ENCODE assay signal across 22 cellular contexts in genomic region chr1:14578156-14578555, GRCh38. TPM values are rescaled to one million over a fixed set of nuclear protein-coding genes. Genes with fewer than 3 reads are reported as not detected.
A peak's percentile ranks its signal among the peaks of the same experiment; 100 is the strongest.
DNase-seq lines count a peak whose midpoint lies in the region; ATAC-seq, FAIRE-seq and TF ChIP-seq lines count a peak whose summit lies in the region.
"Had no signal": no experiment of that assay in that cellular context is flagged by ENCODE, and none has a peak within 500 bp of the region (broad histone marks: within the 10 kb centered on the region; RNA-seq: fewer than 3 reads in every experiment).

No MANE protein-coding gene starts in this region.

- H3K4me3 ChIP-seq in IMR-90 (ENCODE audit: insufficient read depth, low read depth, low read length) (no peak overlapping the region), bronchial epithelial cell (ENCODE audit: low read depth, low read length) (no peak overlapping the region), left lung (no peak overlapping the region)
- H3K4me3 ChIP-seq: BLaER1 treated with 17β-estradiol and CSF1 and Interleukin-3, amounts not matched to agents 10 nM and 100 nM; K562 had no signal

- no peak overlapping the region for H3K14ac ChIP-seq in IMR-90 (replicated peaks; ENCODE audit: low read depth, low read length)

- H3K4me2 ChIP-seq in IMR-90 (ENCODE audit: low read depth, low read length) = no peak overlapping the region
- H3K4me2 ChIP-seq: BLaER1 treated with 17β-estradiol and CSF1 and Interleukin-3, amounts not matched to agents 10 nM and 100 nM had no signal

- no peak overlapping the region for H3K27ac ChIP-seq in IMR-90 (ENCODE audit: insufficient read depth, low read length)
- H3K27ac ChIP-seq in left lung = no peak overlapping the region
- H3K27ac ChIP-seq: BLaER1 treated with 17β-estradiol and CSF1 and Interleukin-3, amounts not matched to agents 10 nM and 100 nM had no signal

- no CpG with 5 or more reads among the region's 3 CpGs for WGBS in IMR-90 (ENCODE audit: extremely low coverage in 2 of 2, insufficient read length in 1 of 2), 2 experiments

- no peak overlapping the region for H4K8ac ChIP-seq in IMR-90 (ENCODE audit: low read depth in 2 of 2, low read length in 2 of 2)

- TF ChIP-seq POLR2A in IMR-90 (IDR thresholded peaks at IDR 0.05; ENCODE audit: low read depth, low read length) = no peak

- H3K36me3 ChIP-seq in IMR-90 (ENCODE audit: control insufficient read depth, insufficient read depth, low read length) = no peaks in the 10 kb centered on the region
- H3K36me3 ChIP-seq in bronchial epithelial cell (ENCODE audit: control insufficient read depth, insufficient read depth, low read length) = no peaks in the 10 kb centered on the region
- H3K36me3 ChIP-seq in left lung = no peaks in the 10 kb centered on the region
- H3K36me3 ChIP-seq: BLaER1 treated with 17β-estradiol and CSF1 and Interleukin-3, amounts not matched to agents 10 nM and 100 nM had no signal

- ATAC-seq in IMR-90 (ENCODE audit: low read depth) = peak; percentile 82
- ATAC-seq in left lung = peak; percentile 79
- no peak for ATAC-seq in HG03439 (IDR thresholded peaks at IDR 0.05; ENCODE audit: unreplicated experiment)
- ATAC-seq in HG03460 (IDR thresholded peaks at IDR 0.05; ENCODE audit: unreplicated experiment) = no peak
- ATAC-seq in left colon = no peak
- ATAC-seq: CD8-positive, alpha-beta T cell; K562 had no signal

- no peaks in the 10 kb centered on the region; the same call in 1 of the 2 replicates for H3K4me1 ChIP-seq in IMR-90 (ENCODE audit: control insufficient read depth, insufficient read depth, low read length)
- no peaks in the 10 kb centered on the region for H3K4me1 ChIP-seq in left lung

- H4K91ac ChIP-seq in IMR-90 (ENCODE audit: insufficient read depth, low read depth, low read length) = no peak overlapping the region

- H2AK9ac ChIP-seq in IMR-90 (replicated peaks; ENCODE audit: low read depth, low read length, poor library complexity) = no peak overlapping the region

- H3K9me3 ChIP-seq in IMR-90 (ENCODE audit: control insufficient read depth, insufficient read depth, low read length) (peaks cover 8% of the 10 kb centered on the region), left lung (no peaks in the 10 kb centered on the region)

- intact Hi-C loops in IMR-90 (cut with micrococcal nuclease) (loop anchor here (10.0 kb wide), 1 partner anchor 467 kb away; no protein-coding TSS in a partner anchor), left lung (cut with DNase I) (no loop called here), head of caudate nucleus (cut with DNase I) (loop anchor here (10.0 kb wide), 1 partner anchor 463 kb away; no protein-coding TSS in a partner anchor), left colon (cut with DNase I, micrococcal nuclease) (no loop called here)

- no peak for FAIRE-seq in bronchial epithelial cell (lab: Jason Lieb, UNC)
- FAIRE-seq: GM12892, GM18507, K562 had no signal

- TF ChIP-seq RAD21 in IMR-90 (IDR thresholded peaks at IDR 0.05; ENCODE audit: low read length) = no peak

- no peaks in the 10 kb centered on the region for H3K9me1 ChIP-seq in IMR-90 (ENCODE audit: insufficient read depth, low read length)

- dilution Hi-C loops in IMR-90 (cut with HindIII; ENCODE audit: low sequenced_read_pairs, unreplicated experiment) = no loop called here

- TF ChIP-seq CTCF in IMR-90 (conservative IDR thresholded peaks at IDR 0.05; ENCODE audit: low read depth, low read length) (no peak), bronchial epithelial cell (IDR thresholded peaks at IDR 0.05; ENCODE audit: insufficient read depth, low read length, severe bottlenecking) (no peak), left lung (IDR thresholded peaks at IDR 0.05) (no peak)

- H2AK5ac ChIP-seq in IMR-90 (ENCODE audit: low read depth, low read length) = no peak overlapping the region

- H2BK15ac ChIP-seq in IMR-90 (ENCODE audit: low read depth, low read length) = no peak overlapping the region

- no peak overlapping the region for H4K5ac ChIP-seq in IMR-90 (ENCODE audit: low read depth, low read length)

- H2BK120ac ChIP-seq in IMR-90 (ENCODE audit: low read depth, low read length) = no peak overlapping the region

- DNase-seq in AG08395 (ENCODE audit: low spot score) (peak; percentile 50), IMR-90 (peak; percentile 25), bronchial epithelial cell (ENCODE audit: low read depth) (peak; percentile 7), left lung (no peak), head of caudate nucleus (no peak), left colon (no peak)
- DNase-seq: 8988T; CD8-positive, alpha-beta T cell; DMS53; H7; HFFc6; NCI-H1694 treated with DMSO at 0.1 percent for 48 hours; NCI-H510A; NCI-H748 treated with DMSO at 0.1 percent for 48 hours; OCI-M1; RPMI8226 had no signal

- no peaks in the 10 kb centered on the region for H4K20me1 ChIP-seq in IMR-90 (ENCODE audit: insufficient read depth, low read length)
- H4K20me1 ChIP-seq: BLaER1 treated with 17β-estradiol and CSF1 and Interleukin-3, amounts not matched to agents 10 nM and 100 nM had no signal

- in situ Hi-C loops in IMR-90 (cut with MboI; ENCODE audit: low sequenced_read_pairs) = no loop called here

- no peaks in the 10 kb centered on the region; the same call in 1 of the 2 replicates for H3K27me3 ChIP-seq in IMR-90 (ENCODE audit: control insufficient read depth, insufficient read depth, low read length)
- no peaks in the 10 kb centered on the region for H3K27me3 ChIP-seq in bronchial epithelial cell (ENCODE audit: control insufficient read depth, insufficient read depth, low read length)
- no peaks in the 10 kb centered on the region for H3K27me3 ChIP-seq in left lung
- H3K27me3 ChIP-seq: BLaER1 treated with 17β-estradiol and CSF1 and Interleukin-3, amounts not matched to agents 10 nM and 100 nM had no signal

- no peak overlapping the region for H3K9ac ChIP-seq in IMR-90 (ENCODE audit: low read depth, low read length)
- H3K9ac ChIP-seq: BLaER1 treated with 17β-estradiol and CSF1 and Interleukin-3, amounts not matched to agents 10 nM and 100 nM had no signal

- H3K79me1 ChIP-seq in IMR-90 (ENCODE audit: low read depth in 1 of 2, low read length in 2 of 2) = no peaks in the 10 kb centered on the region

- H3K56ac ChIP-seq in IMR-90 (ENCODE audit: extremely low read depth, insufficient read depth, low read length) = no peak overlapping the region

- H3K18ac ChIP-seq in IMR-90 (ENCODE audit: low read depth, low read length) = no peak overlapping the region

- POLR2A ChIA-PET in IMR-90 (lab: Charles Lee; ENCODE audit: unreplicated experiment) = no interaction called here

- no peak overlapping the region for H2BK5ac ChIP-seq in IMR-90 (ENCODE audit: low read depth, low read length, poor library complexity, severe bottlenecking)

- no TSS peak for BruUV-seq in IMR-90 (replicated peaks; lab: Mats Ljungman, UMichigan)

- CTCF ChIA-PET in IMR-90 (lab: Yijun Ruan, JAX) = no interaction called here

- no peak overlapping the region for H3K23ac ChIP-seq in IMR-90 (ENCODE audit: low read depth, low read length)

- H2BK20ac ChIP-seq in IMR-90 (ENCODE audit: low read depth, low read length) = no peak overlapping the region

- H3K4ac ChIP-seq in IMR-90 (ENCODE audit: low read depth, low read length) = no peak overlapping the region

- no peak overlapping the region for H2AFZ ChIP-seq in IMR-90 (replicated peaks; ENCODE audit: low read length, poor library complexity)

TF ChIP-seq in IMR-90, 13 proteins besides CTCF, POLR2A, EP300 and RAD21:
- TF ChIP-seq MXI1 (IDR thresholded peaks at IDR 0.05; ENCODE audit: borderline replicate concordance, low read depth, low read length) (no peak), CEBPB (IDR thresholded peaks at IDR 0.05; ENCODE audit: low read depth, low read length) (no peak), NFE2L2 (IDR thresholded peaks at IDR 0.05; ENCODE audit: low read depth, low read length) (no peak), BHLHE40 (IDR thresholded peaks at IDR 0.05; ENCODE audit: low read depth, low read length) (no peak), MAZ (IDR thresholded peaks at IDR 0.05; ENCODE audit: borderline replicate concordance, low read depth, low read length) (no peak), SMC3 (IDR thresholded peaks at IDR 0.05; ENCODE audit: low read depth, low read length) (no peak), RFX5 (IDR thresholded peaks at IDR 0.05; ENCODE audit: low read depth, low read length) (no peak), RCOR1 (IDR thresholded peaks at IDR 0.05; ENCODE audit: insufficient replicate concordance, low read length) (no peak), ELK1 (IDR thresholded peaks at IDR 0.05; ENCODE audit: borderline replicate concordance, low read depth, low read length) (no peak), FOS (IDR thresholded peaks at IDR 0.05; ENCODE audit: low read depth, low read length) (no peak), CHD1 (IDR thresholded peaks at IDR 0.05; ENCODE audit: low read depth, low read length) (no peak), MAFK (IDR thresholded peaks at IDR 0.05; ENCODE audit: low read depth, low read length) (no peak), USF2 (IDR thresholded peaks at IDR 0.05; ENCODE audit: low read depth, low read length) (no peak)
TF ChIP-seq in IMR-90: peak in this region for 0.

RNA-seq across cellular contexts. Expression of gene KAZN, which starts 20.3 kb away (rescaled TPM):
- total RNA-seq in IMR-90 (2012; rRNA removed) (5.2 and 5.6 TPM in 2 replicates), bronchial epithelial cell (4.4 and 4.7 TPM in 2 replicates), left lung (10 to 100 TPM; 11.1 to 17.1 TPM), left colon (10 to 100 TPM; 11.4 to 14.2 TPM)
- polyA plus RNA-seq in IMR-90 (2012; rRNA removed) = 10.5 and 10.7 TPM in 2 replicates
- polyA plus RNA-seq in IMR-90 (2012; cell fraction: cytosol; rRNA removed) = 5.4 and 7.7 TPM in 2 replicates
- polyA plus RNA-seq in IMR-90 (2012; cell fraction: nucleus; rRNA removed; ENCODE audit: low replicate concordance) = 18.9 and 21.1 TPM in 2 replicates

Comparison
In these comparisons a context has a peak if more than half of its experiments do, and no peak if none do; other contexts are left out.
1. DNase-seq: peak in AG08395 (single experiment), IMR-90 (single experiment) and bronchial epithelial cell (single experiment); none in left lung (0 of 2), head of caudate nucleus (0 of 42) and left colon (0 of 2).
2. ATAC-seq: peak in IMR-90 (single experiment) and left lung (single experiment); none in HG03439 (single experiment), HG03460 (single experiment) and left colon (single experiment).
3. intact Hi-C loops: an anchor here in IMR-90 (10.0 kb wide) and head of caudate nucleus (10.0 kb wide); none called in left lung and left colon.